23 cellular contexts compared by ENCODE assay signal in genomic region chr4:22901631-22902030, GRCh38.
"Had no signal": no experiment of that assay in that cellular context is flagged by ENCODE, and none has a peak within 500 bp of the region (broad histone marks: within the 10 kb centered on the region; RNA-seq: fewer than 3 reads in every experiment).

No MANE protein-coding gene starts in this region.

- H3K4me1 ChIP-seq: gastroesophageal sphincter, left ventricle myocardium inferior, prostate gland, thyroid gland had no signal

- DNase-seq: activated CD4-positive, alpha-beta T cell treated with anti-CD3 and anti-CD28 coated beads for 4 hours; activated CD4-positive, alpha-beta T cell treated with anti-CD3 and anti-CD28 coated beads, Interleukin-2, amount 50 U/mL, for 48 hours; activated CD4-positive, CD25-positive, alpha-beta regulatory T cell; activated effector memory CD4-positive, alpha-beta T cell treated with Interleukin-2 at 50 U/mL for 16 hours; activated naive CD4-positive, alpha-beta T cell treated with anti-CD3 and anti-CD28 coated beads, Interleukin-2, amount 10 ng/mL, durations not matched to agents 7 days and 5 days; activated T-cell treated with anti-CD3 and anti-CD28 coated beads, Interleukin-2, amount 50 U/mL, for 72 hours; immature natural killer cell; left ventricle myocardium inferior; mammary epithelial cell; naive thymus-derived CD8-positive, alpha-beta T cell; right cardiac atrium; stimulated activated CD4-positive, alpha-beta T cell treated with anti-CD3 and anti-CD28 coated beads, Interleukin-12 subunit alpha, Interleukin-12 subunit beta, amount 100 ng/mL, for 4 hours; stimulated activated CD4-positive, alpha-beta T cell treated with anti-CD3 and anti-CD28 coated beads, Interleukin-4, amount 100 ng/mL, for 4 hours; stimulated activated naive CD8-positive, alpha-beta T cell treated with anti-CD3 and anti-CD28 coated beads, Interleukin-15, Interleukin-2, amounts not matched to agents 100 U/mL and 50 U/mL, for 24 hours; substantia nigra; thyroid gland had no signal

- H3K27me3 ChIP-seq: gastroesophageal sphincter, thyroid gland had no signal

- H3K4me3 Mint-ChIP-seq: activated naive CD4-positive, alpha-beta T cell treated with anti-CD3 and anti-CD28 coated beads, Interleukin-2, amount 10 ng/mL, durations not matched to agents 7 days and 5 days; activated T-cell treated with anti-CD3 and anti-CD28 coated beads, Interleukin-2, amount 50 U/mL, for 72 hours; brain; immature natural killer cell; mesothelial cell of epicardium; naive thymus-derived CD8-positive, alpha-beta T cell; neural progenitor cell; T-helper 1 cell treated with Interleukin-12 subunit alpha and Interleukin-12 subunit beta and Interleukin-4 antibody, amounts not matched to agents 30 μg/mL and 1 μg/mL, for 36 hours had no signal

- H3K36me3 ChIP-seq: gastroesophageal sphincter, left ventricle myocardium inferior, neural progenitor cell, prostate gland, thyroid gland had no signal

- H3K9me3 Mint-ChIP-seq: activated naive CD4-positive, alpha-beta T cell treated with anti-CD3 and anti-CD28 coated beads, Interleukin-2, amount 10 ng/mL, durations not matched to agents 7 days and 5 days; brain; mesothelial cell of epicardium; neural progenitor cell; T-helper 1 cell treated with Interleukin-12 subunit alpha and Interleukin-12 subunit beta and Interleukin-4 antibody, amounts not matched to agents 30 μg/mL and 1 μg/mL, for 36 hours had no signal

- H3K9me3 ChIP-seq: gastroesophageal sphincter, left ventricle myocardium inferior, prostate gland, thyroid gland had no signal

- H3K36me3 Mint-ChIP-seq: activated naive CD4-positive, alpha-beta T cell treated with anti-CD3 and anti-CD28 coated beads, Interleukin-2, amount 10 ng/mL, durations not matched to agents 7 days and 5 days; brain; immature natural killer cell; mesothelial cell of epicardium; naive thymus-derived CD8-positive, alpha-beta T cell; neural progenitor cell had no signal

- ATAC-seq: activated T-cell treated with anti-CD3 and anti-CD28 coated beads, Interleukin-2, amount 50 U/mL, for 72 hours; gastroesophageal sphincter; naive thymus-derived CD8-positive, alpha-beta T cell; right cardiac atrium; stimulated activated naive CD8-positive, alpha-beta T cell treated with anti-CD3 and anti-CD28 coated beads, Interleukin-15, Interleukin-2, amounts not matched to agents 100 U/mL and 50 U/mL, for 24 hours had no signal

- H3K4me3 ChIP-seq: gastroesophageal sphincter, left ventricle myocardium inferior, neural progenitor cell, prostate gland, thyroid gland had no signal

- H3K4me1 Mint-ChIP-seq: activated naive CD4-positive, alpha-beta T cell treated with anti-CD3 and anti-CD28 coated beads, Interleukin-2, amount 10 ng/mL, durations not matched to agents 7 days and 5 days; immature natural killer cell; mesothelial cell of epicardium; naive thymus-derived CD8-positive, alpha-beta T cell had no signal

- H2AFZ ChIP-seq: neural progenitor cell had no signal

- H3K27me3 Mint-ChIP-seq: activated naive CD4-positive, alpha-beta T cell treated with anti-CD3 and anti-CD28 coated beads, Interleukin-2, amount 10 ng/mL, durations not matched to agents 7 days and 5 days; brain had no signal

- H3K27ac Mint-ChIP-seq: activated naive CD4-positive, alpha-beta T cell treated with anti-CD3 and anti-CD28 coated beads, Interleukin-2, amount 10 ng/mL, durations not matched to agents 7 days and 5 days; activated T-cell treated with anti-CD3 and anti-CD28 coated beads, Interleukin-2, amount 50 U/mL, for 72 hours; brain; immature natural killer cell; mesothelial cell of epicardium; naive thymus-derived CD8-positive, alpha-beta T cell; neural progenitor cell; T-helper 1 cell treated with Interleukin-12 subunit alpha and Interleukin-12 subunit beta and Interleukin-4 antibody, amounts not matched to agents 30 μg/mL and 1 μg/mL, for 36 hours had no signal

- H3K9ac ChIP-seq: neural progenitor cell had no signal

- H3K27ac ChIP-seq: epithelial cell of prostate, gastroesophageal sphincter, left ventricle myocardium inferior, neural progenitor cell, prostate gland, thyroid gland had no signal
